In genomic region chr15:63736287-63736686, GRCh38 we compare ENCODE assay signal across 30 cellular contexts.
"Had no signal": no experiment of that assay in that cellular context is flagged by ENCODE, and none has a peak within 500 bp of the region (broad histone marks: within the 10 kb centered on the region; RNA-seq: fewer than 3 reads in every experiment).

No MANE protein-coding gene starts in this region.

- H3K27me3 Mint-ChIP-seq: activated CD4-positive, alpha-beta memory T cell treated with anti-CD3 and anti-CD28 coated beads, Interleukin-2, amount 10 ng/mL, durations not matched to agents 7 days and 5 days; activated CD4-positive, alpha-beta T cell treated with anti-CD3 and anti-CD28 coated beads, Interleukin-2, amount 10 ng/mL, durations not matched to agents 7 days and 5 days; activated naive CD8-positive, alpha-beta T cell had no signal

- H3K4me1 ChIP-seq: colonic mucosa, gastroesophageal sphincter, neural progenitor cell, tibial nerve had no signal

- H3K27ac Mint-ChIP-seq: activated CD4-positive, alpha-beta memory T cell treated with anti-CD3 and anti-CD28 coated beads, Interleukin-2, amount 10 ng/mL, durations not matched to agents 7 days and 5 days; activated CD4-positive, alpha-beta T cell treated with anti-CD3 and anti-CD28 coated beads, Interleukin-2, amount 10 ng/mL, durations not matched to agents 7 days and 5 days; activated T-helper 2 cell treated with anti-CD3 and anti-CD28 coated beads, Interferon-gamma antibody, Interleukin-2, Interleukin-4, amounts not matched to agents 10 μg/mL and 5 μg/mL and 100 μg/mL, durations not matched to agents 14 hours and 24 hours and 36 hours; neural progenitor cell had no signal

- H3K9me3 Mint-ChIP-seq: activated CD4-positive, alpha-beta memory T cell treated with anti-CD3 and anti-CD28 coated beads, Interleukin-2, amount 10 ng/mL, durations not matched to agents 7 days and 5 days; activated CD4-positive, alpha-beta T cell treated with anti-CD3 and anti-CD28 coated beads, Interleukin-2, amount 10 ng/mL, durations not matched to agents 7 days and 5 days; activated T-cell treated with anti-CD3 and anti-CD28 coated beads, Interleukin-2, amount 50 U/mL, for 4 hours; activated T-helper 2 cell treated with anti-CD3 and anti-CD28 coated beads, Interferon-gamma antibody, Interleukin-2, Interleukin-4, amounts not matched to agents 10 μg/mL and 5 μg/mL and 100 μg/mL, durations not matched to agents 14 hours and 24 hours and 36 hours; immature natural killer cell; neural progenitor cell had no signal

- H3K4me3 ChIP-seq: adrenal gland, body of pancreas, colonic mucosa, dorsolateral prefrontal cortex, gastroesophageal sphincter, neural progenitor cell, tibial nerve had no signal

- DNase-seq: activated CD4-positive, alpha-beta memory T cell treated with anti-CD3 and anti-CD28 coated beads, Interleukin-2, amount 10 ng/mL, durations not matched to agents 7 days and 5 days; activated CD4-positive, alpha-beta T cell treated with anti-CD3 and anti-CD28 coated beads for 1 hour; activated CD4-positive, alpha-beta T cell treated with anti-CD3 and anti-CD28 coated beads, Interleukin-2, amount 10 ng/mL, durations not matched to agents 7 days and 5 days; activated CD8-positive, alpha-beta memory T cell treated with anti-CD3 and anti-CD28 coated beads, Interleukin-2, amount 50 U/mL, for 48 hours; activated naive CD4-positive, alpha-beta T cell treated with Interleukin-2 at 50 U/mL for 16 hours; activated T-cell treated with anti-CD3 and anti-CD28 coated beads, Interleukin-2, amount 50 U/mL, for 4 hours; adrenal gland; aorta; body of pancreas; cerebellar nuclear complex; colonic mucosa; dorsolateral prefrontal cortex; effector memory CD4-positive, alpha-beta T cell; head of caudate nucleus; hypothalamus; immature natural killer cell; kidney; left colon; mammary epithelial cell; occipital lobe; right cardiac atrium; stimulated activated CD4-positive, alpha-beta T cell treated with anti-CD3 and anti-CD28 coated beads, Interleukin-15, amount 100 ng/mL, for 24 hours; stimulated activated CD4-positive, alpha-beta T cell treated with anti-CD3 and anti-CD28 coated beads, Interleukin-2, amount 100 ng/mL, for 24 hours; stimulated activated naive CD4-positive, alpha-beta T cell treated with Interleukin-2 at 50 U/mL for 16 hours; T-helper 9 cell had no signal

- H3K4me1 Mint-ChIP-seq: immature natural killer cell, neural progenitor cell had no signal

- H3K9ac ChIP-seq: neural progenitor cell had no signal

- ATAC-seq: activated T-cell treated with anti-CD3 and anti-CD28 coated beads, Interleukin-2, amount 50 U/mL, for 4 hours; body of pancreas; gastroesophageal sphincter; left colon; right cardiac atrium had no signal

- H3K27ac ChIP-seq: adrenal gland, body of pancreas, colonic mucosa, dorsolateral prefrontal cortex, gastroesophageal sphincter, neural progenitor cell, tibial nerve had no signal

- H3K27me3 ChIP-seq: adrenal gland, body of pancreas, colonic mucosa, dorsolateral prefrontal cortex, gastroesophageal sphincter, neural progenitor cell, tibial nerve had no signal

- H3K9me3 ChIP-seq: adrenal gland, body of pancreas, colonic mucosa, gastroesophageal sphincter, tibial nerve had no signal

- H3K36me3 ChIP-seq: colonic mucosa, neural progenitor cell had no signal

- H3K4me3 Mint-ChIP-seq: activated CD4-positive, alpha-beta memory T cell treated with anti-CD3 and anti-CD28 coated beads, Interleukin-2, amount 10 ng/mL, durations not matched to agents 7 days and 5 days; activated CD4-positive, alpha-beta T cell treated with anti-CD3 and anti-CD28 coated beads, Interleukin-2, amount 10 ng/mL, durations not matched to agents 7 days and 5 days; activated naive CD8-positive, alpha-beta T cell; activated T-cell treated with anti-CD3 and anti-CD28 coated beads, Interleukin-2, amount 50 U/mL, for 4 hours; immature natural killer cell; neural progenitor cell had no signal
